27 cellular contexts compared by ENCODE assay signal in genomic region chr1:24369801-24370200, GRCh38. TPM values are rescaled to one million over a fixed set of nuclear protein-coding genes. Genes with fewer than 3 reads are reported as not detected.
"Had no signal": no experiment of that assay in that cellular context is flagged by ENCODE, and none has a peak within 500 bp of the region (broad histone marks: within the 10 kb centered on the region; RNA-seq: fewer than 3 reads in every experiment).

No MANE protein-coding gene starts in this region.

- H3K27me3 ChIP-seq: breast epithelium, Peyer's patch had no signal

- H3K36me3 ChIP-seq: breast epithelium, SJCRH30 had no signal

- H3K4me1 ChIP-seq: breast epithelium had no signal

- H3K9me3 Mint-ChIP-seq: activated CD8-positive, alpha-beta T cell treated with anti-CD3 and anti-CD28 coated beads for 36 hours; activated naive CD4-positive, alpha-beta T cell treated with anti-CD3 and anti-CD28 coated beads, Interleukin-2, amount 10 ng/mL, durations not matched to agents 7 days and 5 days; activated naive CD8-positive, alpha-beta T cell treated with anti-CD3 and anti-CD28 coated beads for 36 hours; activated T-cell treated with anti-CD3 and anti-CD28 coated beads, Interleukin-2, amount 50 U/mL, for 72 hours; activated T-helper 2 cell treated with anti-CD3 and anti-CD28 coated beads, Interferon-gamma antibody, Interleukin-2, Interleukin-4, amounts not matched to agents 10 μg/mL and 5 μg/mL and 100 μg/mL, durations not matched to agents 14 hours and 24 hours and 36 hours; T-helper 1 cell treated with Interleukin-12 subunit alpha and Interleukin-12 subunit beta and Interleukin-4 antibody, amounts not matched to agents 30 μg/mL and 1 μg/mL, for 36 hours had no signal

- H3K27ac Mint-ChIP-seq: activated CD8-positive, alpha-beta T cell treated with anti-CD3 and anti-CD28 coated beads for 36 hours; activated naive CD4-positive, alpha-beta T cell treated with anti-CD3 and anti-CD28 coated beads, Interleukin-2, amount 10 ng/mL, durations not matched to agents 7 days and 5 days; activated naive CD8-positive, alpha-beta T cell treated with anti-CD3 and anti-CD28 coated beads for 36 hours; activated T-cell treated with anti-CD3 and anti-CD28 coated beads, Interleukin-2, amount 50 U/mL, for 72 hours; activated T-helper 2 cell treated with anti-CD3 and anti-CD28 coated beads, Interferon-gamma antibody, Interleukin-2, Interleukin-4, amounts not matched to agents 10 μg/mL and 5 μg/mL and 100 μg/mL, durations not matched to agents 14 hours and 24 hours and 36 hours; T-helper 1 cell treated with Interleukin-12 subunit alpha and Interleukin-12 subunit beta and Interleukin-4 antibody, amounts not matched to agents 30 μg/mL and 1 μg/mL, for 36 hours had no signal

- H3K9me3 ChIP-seq: breast epithelium, Peyer's patch, SJCRH30 had no signal

- H3K27ac ChIP-seq: Peyer's patch, RWPE1, SJCRH30 had no signal

- H3K36me3 Mint-ChIP-seq: activated naive CD4-positive, alpha-beta T cell treated with anti-CD3 and anti-CD28 coated beads, Interleukin-2, amount 10 ng/mL, durations not matched to agents 7 days and 5 days had no signal

- H3K4me3 Mint-ChIP-seq: activated CD8-positive, alpha-beta T cell treated with anti-CD3 and anti-CD28 coated beads for 36 hours; activated naive CD4-positive, alpha-beta T cell treated with anti-CD3 and anti-CD28 coated beads, Interleukin-2, amount 10 ng/mL, durations not matched to agents 7 days and 5 days; activated naive CD8-positive, alpha-beta T cell treated with anti-CD3 and anti-CD28 coated beads for 36 hours; activated T-cell treated with anti-CD3 and anti-CD28 coated beads, Interleukin-2, amount 50 U/mL, for 72 hours; T-helper 1 cell treated with Interleukin-12 subunit alpha and Interleukin-12 subunit beta and Interleukin-4 antibody, amounts not matched to agents 30 μg/mL and 1 μg/mL, for 36 hours had no signal

- ATAC-seq: activated CD4-positive, CD25-positive, alpha-beta regulatory T cell treated with anti-CD3 and anti-CD28 coated beads, Interleukin-2, amount 50 U/mL, for 24 hours; activated CD8-positive, alpha-beta T cell treated with anti-CD3 and anti-CD28 coated beads for 36 hours; activated T-cell treated with anti-CD3 and anti-CD28 coated beads, Interleukin-2, amount 50 U/mL, for 72 hours; K562 had no signal

- DNase-seq: activated CD4-positive, alpha-beta T cell treated with anti-CD3 and anti-CD28 coated beads for 4 hours; activated CD8-positive, alpha-beta memory T cell treated with anti-CD3 and anti-CD28 coated beads, Interleukin-2, amount 50 U/mL, for 4 hours; activated CD8-positive, alpha-beta T cell treated with anti-CD3 and anti-CD28 coated beads for 36 hours; activated gamma-delta T cell treated with Interleukin-2 at 50 U/mL for 16 hours; activated naive CD4-positive, alpha-beta T cell treated with anti-CD3 and anti-CD28 coated beads, Interleukin-2, amount 10 ng/mL, durations not matched to agents 7 days and 5 days; activated naive CD8-positive, alpha-beta T cell treated with anti-CD3 and anti-CD28 coated beads for 36 hours; activated T-cell treated with anti-CD3 and anti-CD28 coated beads, Interleukin-2, amount 50 U/mL, for 72 hours; Karpas-422; MM.1S; NCI-H1105; NCI-H1436; NCI-H187 treated with DMSO at 0.1 percent for 48 hours; NCI-H2081 treated with DMSO at 0.1 percent for 48 hours; NCI-H226; NCI-H526; NCI-H774; NK-92 treated with Interleukin-12 subunit alpha and Interleukin-12 subunit beta, amount 100 ng/mL, for 24 hours; OCI-M1; Peyer's patch; SJCRH30 had no signal

- H3K4me3 ChIP-seq: breast epithelium, K562, Peyer's patch, SJCRH30 had no signal

- H3K27me3 Mint-ChIP-seq: activated CD8-positive, alpha-beta T cell treated with anti-CD3 and anti-CD28 coated beads for 36 hours; activated naive CD4-positive, alpha-beta T cell treated with anti-CD3 and anti-CD28 coated beads, Interleukin-2, amount 10 ng/mL, durations not matched to agents 7 days and 5 days; activated naive CD8-positive, alpha-beta T cell treated with anti-CD3 and anti-CD28 coated beads for 36 hours had no signal

RNA-seq across cellular contexts. Expression of gene STPG1, which starts 43.8 kb away (rescaled TPM):
- total RNA-seq: SJCRH30 had no signal

RNA-seq across cellular contexts. Expression of gene NIPAL3, which starts 45.8 kb away (rescaled TPM):
- total RNA-seq: SJCRH30 had no signal

RNA-seq across cellular contexts. Expression of gene GRHL3, which starts 50.6 kb away (rescaled TPM):
- total RNA-seq: activated CD8-positive, alpha-beta T cell treated with anti-CD3 and anti-CD28 coated beads for 36 hours; activated naive CD8-positive, alpha-beta T cell treated with anti-CD3 and anti-CD28 coated beads for 36 hours; activated T-helper 2 cell treated with anti-CD3 and anti-CD28 coated beads, Interferon-gamma antibody, Interleukin-2, Interleukin-4, amounts not matched to agents 10 μg/mL and 5 μg/mL and 100 μg/mL, durations not matched to agents 14 hours and 24 hours and 36 hours; K562; Right ventricle myocardium superior; SJCRH30 had no signal
